Comparison of ENCODE assay signal across 15 cellular contexts in the genomic region with DNA sequence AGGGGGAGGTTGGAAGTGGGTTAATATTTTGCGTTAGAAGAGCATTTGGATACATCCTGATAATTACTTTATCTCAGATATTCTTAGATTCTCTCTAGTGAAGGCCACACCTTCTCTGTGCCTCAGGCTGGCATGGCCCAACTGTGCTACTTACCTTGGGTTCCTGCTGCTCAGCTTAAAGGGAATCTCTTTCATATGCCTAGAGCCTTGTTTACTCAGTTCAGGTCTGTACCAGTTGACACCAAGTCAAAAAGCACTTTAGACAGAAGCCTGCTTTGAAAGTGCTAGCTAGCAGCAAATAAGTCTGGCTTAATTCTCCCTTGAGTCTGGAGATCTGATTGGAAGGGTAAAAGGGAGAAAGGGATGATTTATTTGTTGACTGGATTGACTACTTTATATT.
DNase-seq lines count a peak whose midpoint lies in the region; ATAC-seq and TF ChIP-seq lines count a peak whose summit lies in the region.
"Had no signal": no experiment of that assay in that cellular context is flagged by ENCODE, and none has a peak within 500 bp of the region (broad histone marks: within the 10 kb centered on the region; RNA-seq: fewer than 3 reads in every experiment).

No MANE protein-coding gene starts in this region.

- H3K9me3 ChIP-seq in HUES48 (ENCODE audit: control insufficient read depth, insufficient read depth, low read length) (no peaks in the 10 kb centered on the region), subcutaneous abdominal adipose tissue (ENCODE audit: control insufficient read depth in 5 of 5, low read length in 5 of 5) (no peaks in the 10 kb centered on the region), aorta (ENCODE audit: control insufficient read depth, low read length) (no peaks in the 10 kb centered on the region)
- H3K9me3 ChIP-seq: A549, Caco-2, HAP-1 had no signal

- H3K36me3 ChIP-seq in GM23338 (ENCODE audit: insufficient read depth), result no peaks in the 10 kb centered on the region
- no peaks in the 10 kb centered on the region for H3K36me3 ChIP-seq in HUES48 (ENCODE audit: control insufficient read depth, insufficient read depth, low read length)
- no peaks in the 10 kb centered on the region for H3K36me3 ChIP-seq in subcutaneous abdominal adipose tissue (ENCODE audit: control insufficient read depth in 5 of 5, insufficient read depth in 5 of 5, low read length in 5 of 5)
- no peaks in the 10 kb centered on the region for H3K36me3 ChIP-seq in aorta (ENCODE audit: control insufficient read depth in 1 of 2, insufficient read depth in 2 of 2, low read length in 1 of 2)
- H3K36me3 ChIP-seq: HAP-1 had no signal

- no peak overlapping the region for H3K27ac Mint-ChIP-seq in GM23338
- H3K27ac Mint-ChIP-seq in stimulated activated effector memory CD8-positive, alpha-beta T cell treated with anti-CD3 and anti-CD28 coated beads, Interleukin-12 subunit alpha, Interleukin-12 subunit beta, amount 100 ng/mL, for 72 hours, result no peak overlapping the region
- H3K27ac Mint-ChIP-seq: CD14-positive monocyte; CD8-positive, alpha-beta T cell had no signal

- TF ChIP-seq CTCF in GM23338 (conservative IDR thresholded peaks at IDR 0.05; ENCODE audit: low read depth in 2 of 2), result no peak

- DNase-seq in GM23338 (ENCODE audit: low spot score) (no peak), left lobe of liver (ENCODE audit: low spot score) (no peak), aorta (no peak)
- DNase-seq in stimulated activated effector memory CD8-positive, alpha-beta T cell treated with anti-CD3 and anti-CD28 coated beads, Interleukin-12 subunit alpha, Interleukin-12 subunit beta, amount 100 ng/mL, for 72 hours (ENCODE audit: low spot score in 2 of 2), result no peak
- DNase-seq: Caco-2; CD8-positive, alpha-beta T cell; GOT3; IMR-90; KBM-7 had no signal

- peaks cover 2% of the 10 kb centered on the region for H3K27me3 Mint-ChIP-seq in GM23338 (ENCODE audit: insufficient read depth, low read depth, poor library complexity)

- H3K9me2 ChIP-seq in GM23338 (ENCODE audit: insufficient read depth), result peaks cover 17% of the 10 kb centered on the region

- H3K4me2 ChIP-seq in GM23338, result peak overlapping the region; percentile 41; the same call in 1 of the 2 replicates
- H3K4me2 ChIP-seq: A549 had no signal

- H3K27me3 ChIP-seq in GM23338 (ENCODE audit: insufficient read depth), result no peaks in the 10 kb centered on the region
- no peaks in the 10 kb centered on the region for H3K27me3 ChIP-seq in HUES48 (ENCODE audit: control insufficient read depth, insufficient read depth, low read length)
- H3K27me3 ChIP-seq in subcutaneous abdominal adipose tissue (ENCODE audit: control insufficient read depth in 5 of 5, insufficient read depth in 4 of 5, low read length in 5 of 5), result no peaks in the 10 kb centered on the region
- no peaks in the 10 kb centered on the region for H3K27me3 ChIP-seq in aorta (ENCODE audit: control insufficient read depth in 1 of 2, insufficient read depth in 2 of 2, low read length in 1 of 2)

- H3K79me2 ChIP-seq in GM23338 (replicated peaks; ENCODE audit: insufficient read depth), result no peaks in the 10 kb centered on the region

- no peak overlapping the region for H2AFZ ChIP-seq in GM23338

- H3K4me1 ChIP-seq in GM23338 (ENCODE audit: insufficient read depth), result peaks cover 25% of the 10 kb centered on the region
- H3K4me1 ChIP-seq in HUES48 (ENCODE audit: control insufficient read depth, insufficient read depth, low read length), result peaks cover 30% of the 10 kb centered on the region
- H3K4me1 ChIP-seq in subcutaneous abdominal adipose tissue (ENCODE audit: control insufficient read depth in 5 of 5, insufficient read depth in 5 of 5, low read length in 5 of 5), result peaks cover 0 to 60% (median 32%) of the 10 kb centered on the region in 5 donors
- H3K4me1 ChIP-seq in aorta (ENCODE audit: control insufficient read depth in 1 of 2, insufficient read depth in 2 of 2, low read length in 2 of 2), result peaks cover 0 to 3% of the 10 kb centered on the region in 2 donors
- H3K4me1 ChIP-seq: A549, Caco-2 had no signal

- H3K4me3 Mint-ChIP-seq in GM23338, result no peak overlapping the region
- no peak overlapping the region for H3K4me3 Mint-ChIP-seq in stimulated activated effector memory CD8-positive, alpha-beta T cell treated with anti-CD3 and anti-CD28 coated beads, Interleukin-12 subunit alpha, Interleukin-12 subunit beta, amount 100 ng/mL, for 72 hours
- H3K4me3 Mint-ChIP-seq: CD14-positive monocyte; CD8-positive, alpha-beta T cell had no signal

- no peak overlapping the region for H3K4me3 ChIP-seq in GM23338
- peak overlapping the region; percentile 39; the same call in 1 of the 2 replicates for H3K4me3 ChIP-seq in HUES48 (ENCODE audit: low read depth, low read length)
- no peak overlapping the region for H3K4me3 ChIP-seq in subcutaneous abdominal adipose tissue (ENCODE audit: low read depth in 1 of 5, low read length in 5 of 5)
- H3K4me3 ChIP-seq in aorta (ENCODE audit: low read length in 2 of 2), result no peak overlapping the region
- H3K4me3 ChIP-seq: A549, GM12878, HAP-1 had no signal

- no peaks in the 10 kb centered on the region for H3K36me3 Mint-ChIP-seq in GM23338 (ENCODE audit: low read depth)
- no peaks in the 10 kb centered on the region for H3K36me3 Mint-ChIP-seq in stimulated activated effector memory CD8-positive, alpha-beta T cell treated with anti-CD3 and anti-CD28 coated beads, Interleukin-12 subunit alpha, Interleukin-12 subunit beta, amount 100 ng/mL, for 72 hours
- H3K36me3 Mint-ChIP-seq: CD14-positive monocyte; CD8-positive, alpha-beta T cell had no signal

- peaks cover 24% of the 10 kb centered on the region for H3K4me1 Mint-ChIP-seq in GM23338
- H3K4me1 Mint-ChIP-seq in stimulated activated effector memory CD8-positive, alpha-beta T cell treated with anti-CD3 and anti-CD28 coated beads, Interleukin-12 subunit alpha, Interleukin-12 subunit beta, amount 100 ng/mL, for 72 hours, result no peaks in the 10 kb centered on the region
- H3K4me1 Mint-ChIP-seq: CD14-positive monocyte had no signal

- H3K9me3 Mint-ChIP-seq in GM23338, result peaks cover 23% of the 10 kb centered on the region; the same call in 2 of the 3 replicates
- no peaks in the 10 kb centered on the region for H3K9me3 Mint-ChIP-seq in stimulated activated effector memory CD8-positive, alpha-beta T cell treated with anti-CD3 and anti-CD28 coated beads, Interleukin-12 subunit alpha, Interleukin-12 subunit beta, amount 100 ng/mL, for 72 hours
- H3K9me3 Mint-ChIP-seq: CD8-positive, alpha-beta T cell had no signal

- H3F3A ChIP-seq in GM23338 (replicated peaks; ENCODE audit: low read depth), result no peaks in the 10 kb centered on the region

- intact Hi-C loops in aorta (cut with DNase I), result no loop called here

- H3K27ac ChIP-seq in GM23338 (ENCODE audit: low read depth) (no peak overlapping the region), HUES48 (ENCODE audit: low read depth, low read length) (peak overlapping the region; percentile 44), subcutaneous abdominal adipose tissue (ENCODE audit: low read depth, low read length) (peak overlapping the region; percentile 40), aorta (ENCODE audit: low read depth in 1 of 2, low read length in 2 of 2) (no peak overlapping the region)
- H3K27ac ChIP-seq: A549 had no signal

- H3K9ac ChIP-seq in HUES48 (ENCODE audit: low read depth, low read length), result no peak overlapping the region
- H3K9ac ChIP-seq in subcutaneous abdominal adipose tissue (ENCODE audit: low read length in 5 of 5), result no peak overlapping the region

- 84 to 94% methylated on average over 1 of the region's 1 CpG for WGBS in aorta, 2 donors

- no peaks in the 10 kb centered on the region for H4K20me1 ChIP-seq in GM23338 (replicated peaks; ENCODE audit: insufficient read depth)

- ATAC-seq in GM23338, result peak; percentile 75
- ATAC-seq in left lobe of liver, result peak; percentile 42
- ATAC-seq in aorta (ENCODE audit: low FRiP score), result no peak
- ATAC-seq in stimulated activated effector memory CD8-positive, alpha-beta T cell treated with anti-CD3 and anti-CD28 coated beads, Interleukin-12 subunit alpha, Interleukin-12 subunit beta, amount 100 ng/mL, for 72 hours, result no peak
- ATAC-seq: A549; CD8-positive, alpha-beta T cell; GM12878 had no signal

TF ChIP-seq in GM23338, 12 proteins besides CTCF, POLR2A, EP300 and RAD21 (continues in another document):
- TF ChIP-seq POLR2AphosphoS5 (IDR thresholded peaks at IDR 0.05; ENCODE audit: low read depth), result no peak

Comparison
In these comparisons a context has a peak if more than half of its experiments do, and no peak if none do; other contexts are left out.
1. ATAC-seq: peak in GM23338 (single experiment) and left lobe of liver (single experiment); none in aorta (single experiment) and stimulated activated effector memory CD8-positive, alpha-beta T cell treated with anti-CD3 and anti-CD28 coated beads, Interleukin-12 subunit alpha, Interleukin-12 subunit beta, amount 100 ng/mL, for 72 hours (single experiment).
2. H3K27ac ChIP-seq: peak in HUES48 (single experiment) and subcutaneous abdominal adipose tissue (single experiment); none in GM23338 (single experiment) and aorta (0 of 2).